Comparison of ENCODE assay signal across 2 cellular contexts in genomic region chr12:57107456-57107855, GRCh38.
TF ChIP-seq lines count a peak whose summit lies in the region.

No MANE protein-coding gene starts in this region.

TF ChIP-seq in SK-N-SH, 30 proteins besides CTCF, POLR2A, EP300 and RAD21 (continued from another document):
- no peak for TF ChIP-seq USF2 (IDR thresholded peaks at IDR 0.05; ENCODE audit: borderline replicate concordance, low read depth, low read length)
- TF ChIP-seq FOXM1 (IDR thresholded peaks at IDR 0.05; ENCODE audit: low read depth) = no peak
- TF ChIP-seq TAF1 (IDR thresholded peaks at IDR 0.05; ENCODE audit: borderline replicate concordance, low read depth, low read length) = no peak
- TF ChIP-seq REST (IDR thresholded peaks at IDR 0.05; ENCODE audit: low read depth, low read length) = peak; percentile 46; the same call in 1 of the 2 replicates

TF ChIP-seq in SK-N-SH treated with all-trans-retinoic acid at 6 μM for 48 hours, 23 proteins besides CTCF, POLR2A, EP300 and RAD21 (continued from another document):
- TF ChIP-seq CSRNP3 (CRISPR knock-in tag; IDR thresholded peaks at IDR 0.05) = no peak
- TF ChIP-seq ISL1 (CRISPR knock-in tag; IDR thresholded peaks at IDR 0.05) = no peak
- no peak for TF ChIP-seq TOX (CRISPR knock-in tag; IDR thresholded peaks at IDR 0.05; ENCODE audit: borderline replicate concordance)
- no peak for TF ChIP-seq GLIS3 (CRISPR knock-in tag; IDR thresholded peaks at IDR 0.05)
TF ChIP-seq in SK-N-SH treated with all-trans-retinoic acid at 6 μM for 48 hours: peak in this region for 0.
